Comparison of ENCODE assay signal across 7 cellular contexts in the genomic region with DNA sequence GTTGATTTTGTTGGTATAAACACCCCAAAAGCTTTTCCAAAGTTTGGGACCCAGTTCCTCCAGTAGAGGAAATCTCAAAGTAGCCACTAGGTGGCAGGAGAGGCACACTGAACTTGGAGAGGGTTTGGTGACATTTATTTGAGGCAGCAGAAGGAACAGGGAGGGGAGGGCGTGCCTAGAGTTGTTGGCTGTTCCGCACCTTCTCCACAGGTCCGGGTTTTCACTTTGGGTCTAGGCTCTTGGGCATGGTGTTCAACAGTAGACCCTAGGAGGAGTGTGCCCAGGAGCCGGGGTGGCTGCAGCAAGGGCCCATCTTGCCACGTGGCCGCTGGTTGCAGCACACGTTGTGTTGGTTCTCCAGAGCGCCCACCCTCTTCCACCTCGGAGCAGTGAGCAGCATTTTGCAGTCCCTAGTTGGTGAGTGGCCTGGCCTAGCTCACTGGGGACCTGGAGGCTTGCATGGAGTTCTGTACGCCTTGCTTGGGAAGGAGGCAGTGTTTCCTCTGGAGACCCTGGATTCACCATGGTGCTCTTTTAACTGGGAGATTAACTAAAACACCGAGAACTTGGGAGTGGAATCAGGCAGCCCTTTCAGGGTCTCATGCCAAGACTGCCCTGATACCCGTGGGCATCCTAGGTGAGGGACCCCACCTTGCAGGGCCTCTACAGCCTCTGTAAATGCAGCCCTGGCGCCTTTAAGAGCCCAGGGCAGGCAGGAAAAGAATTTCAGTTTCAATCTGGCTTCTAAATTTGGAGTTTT. TPM values are rescaled to one million over a fixed set of nuclear protein-coding genes. Genes with fewer than 3 reads are reported as not detected.
DNase-seq lines count a peak whose midpoint lies in the region; ATAC-seq, FAIRE-seq and TF ChIP-seq lines count a peak whose summit lies in the region.

No MANE protein-coding gene starts in this region.

- intact Hi-C loops in endothelial cell of umbilical vein (cut with micrococcal nuclease): loop anchor here (1.0 to 5.0 kb wide), 6 partner anchors 35 to 643 kb away; no protein-coding TSS in a partner anchor

- H4K20me1 ChIP-seq in endothelial cell of umbilical vein (replicated peaks; ENCODE audit: control insufficient read depth, extremely low read depth, insufficient read depth, low read length): no peaks in the 10 kb centered on the region

- DNase-seq in NT2/D1 (ENCODE audit: low read depth, low spot score) (peak; percentile 77), endothelial cell of umbilical vein (ENCODE audit: low read depth, low spot score) (peak; percentile 86), midbrain (lab: John Stamatoyannopoulos, UW) (peak; percentile 90)
- DNase-seq in activated CD8-positive, alpha-beta memory T cell treated with anti-CD3 and anti-CD28 coated beads, Interleukin-2, amount 50 U/mL, for 1 hour (ENCODE audit: extremely low read depth): peak; percentile 47
- peak; percentile 53 to 57 for DNase-seq in stimulated activated CD8-positive, alpha-beta memory T cell treated with anti-CD3 and anti-CD28 coated beads, Interleukin-15, amount 100 ng/mL, for 48 hours (ENCODE audit: low read depth in 2 of 2)

- H3K27ac ChIP-seq in HUES48 (ENCODE audit: low read depth, low read length): peak overlapping the region; percentile 100
- peak overlapping the region; percentile 99 for H3K27ac ChIP-seq in endothelial cell of umbilical vein (ENCODE audit: insufficient read depth, low read depth, low read length)

- peak overlapping the region; percentile 75 for H3K4me2 ChIP-seq in endothelial cell of umbilical vein (ENCODE audit: insufficient read depth, low read length)

- no peaks in the 10 kb centered on the region for H3K9me1 ChIP-seq in endothelial cell of umbilical vein (replicated peaks; ENCODE audit: control insufficient read depth, extremely low read depth, insufficient read depth, low read length)

- ATAC-seq in GM18502 (IDR thresholded peaks at IDR 0.05; ENCODE audit: poor library complexity, unreplicated experiment): peak; percentile 16

- H3K9ac ChIP-seq in HUES48 (ENCODE audit: low read depth, low read length): peak overlapping the region; percentile 32
- H3K9ac ChIP-seq in NT2/D1 (ENCODE audit: insufficient read length, low read depth): peak overlapping the region; percentile 88
- H3K9ac ChIP-seq in endothelial cell of umbilical vein (replicated peaks; ENCODE audit: extremely low read depth, insufficient read depth, low read length): peak overlapping the region; percentile 72

- peak overlapping the region; percentile 51 for H3K4me3 ChIP-seq in HUES48 (ENCODE audit: low read depth, low read length)
- H3K4me3 ChIP-seq in NT2/D1 (ENCODE audit: insufficient read length, low read depth): peak overlapping the region; percentile 27
- H3K4me3 ChIP-seq in endothelial cell of umbilical vein (replicated peaks in 1 of 3; ENCODE audit: insufficient read depth in 1 of 3, low read depth in 1 of 3, low read length in 3 of 3): peak overlapping the region in 2 of 3 experiments; percentile 14 to 31

- H3K27me3 ChIP-seq in HUES48 (ENCODE audit: control insufficient read depth, insufficient read depth, low read length) (no peaks in the 10 kb centered on the region), NT2/D1 (ENCODE audit: insufficient read depth, insufficient read length) (no peaks in the 10 kb centered on the region), endothelial cell of umbilical vein (ENCODE audit: control insufficient read depth in 2 of 2, insufficient read depth in 2 of 2, low read length in 2 of 2) (no peaks in the 10 kb centered on the region)

- peak; percentile 95 for FAIRE-seq in endothelial cell of umbilical vein (lab: Jason Lieb, UNC)

- peak; percentile 38 for TF ChIP-seq POLR2A in endothelial cell of umbilical vein (IDR thresholded peaks at IDR 0.05; ENCODE audit: low read depth, low read length)

- CTCF ChIA-PET in endothelial cell of umbilical vein (lab: Charles Lee): interaction anchor here (0.6 to 9.5 kb wide), 56 partner anchors 8 to 651 kb away, joined by 3 to 287 read pairs (median 4); a partner anchor contains a TSS

- H3K36me3 ChIP-seq in HUES48 (ENCODE audit: control insufficient read depth, insufficient read depth, low read length): peaks cover 57% of the 10 kb centered on the region
- H3K36me3 ChIP-seq in NT2/D1 (ENCODE audit: insufficient read depth, insufficient read length, low read length): peaks cover 72% of the 10 kb centered on the region
- peaks cover 6 to 11% of the 10 kb centered on the region in 2 experiments for H3K36me3 ChIP-seq in endothelial cell of umbilical vein (ENCODE audit: control insufficient read depth in 2 of 2, extremely low read depth in 1 of 2, insufficient read depth in 2 of 2, low read length in 2 of 2)

- peak overlapping the region; percentile 10 for H2AFZ ChIP-seq in endothelial cell of umbilical vein (ENCODE audit: low read depth, low read length)

- dilution Hi-C loops in endothelial cell of umbilical vein (cut with MboI; ENCODE audit: extremely low pct_ligation_motif_present, low sequenced_read_pairs): no loop called here

- H3K4me1 ChIP-seq in HUES48 (ENCODE audit: control insufficient read depth, insufficient read depth, low read length): peaks cover 43% of the 10 kb centered on the region
- peaks cover 32% of the 10 kb centered on the region for H3K4me1 ChIP-seq in NT2/D1 (ENCODE audit: insufficient read depth, insufficient read length)
- H3K4me1 ChIP-seq in endothelial cell of umbilical vein (ENCODE audit: control insufficient read depth, extremely low read depth, insufficient read depth, low read length): peaks cover 55% of the 10 kb centered on the region

- H3K9me3 ChIP-seq in HUES48 (ENCODE audit: control insufficient read depth, insufficient read depth, low read length): no peaks in the 10 kb centered on the region
- no peaks in the 10 kb centered on the region for H3K9me3 ChIP-seq in NT2/D1 (ENCODE audit: insufficient read depth, low read length)
- H3K9me3 ChIP-seq in endothelial cell of umbilical vein (replicated peaks; ENCODE audit: control insufficient read depth, insufficient read depth, low read length): no peaks in the 10 kb centered on the region

- POLR2A ChIA-PET in endothelial cell of umbilical vein (lab: Charles Lee): interaction anchor here (0.6 to 2.8 kb wide), 5 partner anchors 29 to 470 kb away, joined by 4 to 39 read pairs (median 6); a partner anchor contains a TSS

- H3K79me2 ChIP-seq in endothelial cell of umbilical vein (ENCODE audit: control insufficient read depth, insufficient read depth, low read length): peaks cover 4% of the 10 kb centered on the region

- peak; percentile 65 to 80 for TF ChIP-seq CTCF in endothelial cell of umbilical vein (IDR thresholded peaks at IDR 0.05; ENCODE audit: extremely low read depth in 1 of 2, insufficient read depth in 1 of 2, low read depth in 1 of 2, low read length in 2 of 2)

- TSS peak; percentile 4 for BruUV-seq in endothelial cell of umbilical vein (replicated peaks; lab: Mats Ljungman, UMichigan)

TF ChIP-seq in endothelial cell of umbilical vein, 7 proteins besides CTCF, POLR2A, EP300 and RAD21 (continues in another document):
- TF ChIP-seq POLR2AphosphoS5 (IDR thresholded peaks at IDR 0.05; ENCODE audit: insufficient read depth, low read depth, low read length): peak; percentile 23
- no peak for TF ChIP-seq FOS (IDR thresholded peaks at IDR 0.05; ENCODE audit: borderline replicate concordance, insufficient read depth, low read length)
- no peak for TF ChIP-seq JUN (IDR thresholded peaks at IDR 0.05; ENCODE audit: borderline replicate concordance, insufficient read depth, insufficient read length, low read depth)
- TF ChIP-seq MYC (IDR thresholded peaks at IDR 0.05; ENCODE audit: low read depth, low read length): peak; percentile 3

RNA-seq across cellular contexts. Expression of a gene that starts 28.2 kb away (rescaled TPM):
- total RNA-seq in endothelial cell of umbilical vein: 121 and 123 TPM in 2 replicates
- polyA plus RNA-seq in endothelial cell of umbilical vein: 97.7 and 108 TPM in 2 replicates
- polyA plus RNA-seq in endothelial cell of umbilical vein (2011; cell fraction: cytosol; rRNA removed): 104 and 109 TPM in 2 replicates
- 80.0 and 93.4 TPM in 2 replicates for polyA plus RNA-seq in endothelial cell of umbilical vein (2011; cell fraction: nucleus; rRNA removed)
- polyA plus RNA-seq in endothelial cell of umbilical vein (2012): 102 and 108 TPM in 2 replicates
- polyA minus RNA-seq in endothelial cell of umbilical vein: 121 and 135 TPM in 2 replicates
- polyA minus RNA-seq in endothelial cell of umbilical vein (2011; cell fraction: cytosol; rRNA and poly(A)+ RNA removed): 94.9 TPM
- polyA minus RNA-seq in endothelial cell of umbilical vein (2011; cell fraction: nucleus; rRNA and poly(A)+ RNA removed): 29.3 and 48.0 TPM in 2 replicates

RNA-seq across cellular contexts. Expression of a gene that starts 28.8 kb away (rescaled TPM):
- 34.2 and 36.8 TPM in 2 replicates for total RNA-seq in endothelial cell of umbilical vein
- 55.3 and 65.2 TPM in 2 replicates for polyA plus RNA-seq in endothelial cell of umbilical vein
- 37.7 and 41.6 TPM in 2 replicates for polyA plus RNA-seq in endothelial cell of umbilical vein (2011; cell fraction: cytosol; rRNA removed)
- 46.0 and 52.0 TPM in 2 replicates for polyA plus RNA-seq in endothelial cell of umbilical vein (2011; cell fraction: nucleus; rRNA removed)
- 38.0 and 54.5 TPM in 2 replicates for polyA plus RNA-seq in endothelial cell of umbilical vein (2012)
- 34.7 and 36.8 TPM in 2 replicates for polyA minus RNA-seq in endothelial cell of umbilical vein
- 3.8 TPM for polyA minus RNA-seq in endothelial cell of umbilical vein (2011; cell fraction: cytosol; rRNA and poly(A)+ RNA removed)
- 9.4 and 12.8 TPM in 2 replicates for polyA minus RNA-seq in endothelial cell of umbilical vein (2011; cell fraction: nucleus; rRNA and poly(A)+ RNA removed)

RNA-seq across cellular contexts. Expression of a gene that starts 38.6 kb away (rescaled TPM):
- 12.3 and 13.3 TPM in 2 replicates for total RNA-seq in endothelial cell of umbilical vein
- 5.3 and 9.2 TPM in 2 replicates for polyA plus RNA-seq in endothelial cell of umbilical vein
- polyA plus RNA-seq in endothelial cell of umbilical vein (2011; cell fraction: cytosol; rRNA removed): 1.2 and 2.4 TPM in 2 replicates
- polyA plus RNA-seq in endothelial cell of umbilical vein (2011; cell fraction: nucleus; rRNA removed): 1.7 and 1.8 TPM in 2 replicates
- 1.8 and 3.9 TPM in 2 replicates for polyA plus RNA-seq in endothelial cell of umbilical vein (2012)
- polyA minus RNA-seq in endothelial cell of umbilical vein: 2.7 and 3.1 TPM in 2 replicates
- 51.2 TPM for polyA minus RNA-seq in endothelial cell of umbilical vein (2011; cell fraction: cytosol; rRNA and poly(A)+ RNA removed)
- 1.6 and 5.1 TPM in 2 replicates for polyA minus RNA-seq in endothelial cell of umbilical vein (2011; cell fraction: nucleus; rRNA and poly(A)+ RNA removed)

RNA-seq across cellular contexts. Expression of a gene that starts 58.5 kb away (rescaled TPM):
- 17.7 and 26.6 TPM in 2 replicates for total RNA-seq in endothelial cell of umbilical vein
- polyA plus RNA-seq in endothelial cell of umbilical vein: 28.3 and 32.4 TPM in 2 replicates
- 25.7 and 26.5 TPM in 2 replicates for polyA plus RNA-seq in endothelial cell of umbilical vein (2011; cell fraction: cytosol; rRNA removed)
- polyA plus RNA-seq in endothelial cell of umbilical vein (2011; cell fraction: nucleus; rRNA removed): 17.0 and 17.1 TPM in 2 replicates
- 9.2 and 11.8 TPM in 2 replicates for polyA plus RNA-seq in endothelial cell of umbilical vein (2012)
- polyA minus RNA-seq in endothelial cell of umbilical vein: 17.7 and 20.7 TPM in 2 replicates
- polyA minus RNA-seq in endothelial cell of umbilical vein (2011; cell fraction: cytosol; rRNA and poly(A)+ RNA removed): 14.8 TPM
- polyA minus RNA-seq in endothelial cell of umbilical vein (2011; cell fraction: nucleus; rRNA and poly(A)+ RNA removed): 4.9 and 7.0 TPM in 2 replicates

Comparison
In these comparisons a context has a peak if more than half of its experiments do, and no peak if none do; other contexts are left out.
1. Peak in every context shown above with its lines: DNase-seq, ATAC-seq, H3K4me3 ChIP-seq and H3K27ac ChIP-seq.
2. H3K9ac ChIP-seq: peak in every context shown above with its lines; median percentile 88 in NT2/D1; 72 in endothelial cell of umbilical vein; 32 in HUES48.